ENCODE assay signal across 17 cellular contexts in the genomic region with DNA sequence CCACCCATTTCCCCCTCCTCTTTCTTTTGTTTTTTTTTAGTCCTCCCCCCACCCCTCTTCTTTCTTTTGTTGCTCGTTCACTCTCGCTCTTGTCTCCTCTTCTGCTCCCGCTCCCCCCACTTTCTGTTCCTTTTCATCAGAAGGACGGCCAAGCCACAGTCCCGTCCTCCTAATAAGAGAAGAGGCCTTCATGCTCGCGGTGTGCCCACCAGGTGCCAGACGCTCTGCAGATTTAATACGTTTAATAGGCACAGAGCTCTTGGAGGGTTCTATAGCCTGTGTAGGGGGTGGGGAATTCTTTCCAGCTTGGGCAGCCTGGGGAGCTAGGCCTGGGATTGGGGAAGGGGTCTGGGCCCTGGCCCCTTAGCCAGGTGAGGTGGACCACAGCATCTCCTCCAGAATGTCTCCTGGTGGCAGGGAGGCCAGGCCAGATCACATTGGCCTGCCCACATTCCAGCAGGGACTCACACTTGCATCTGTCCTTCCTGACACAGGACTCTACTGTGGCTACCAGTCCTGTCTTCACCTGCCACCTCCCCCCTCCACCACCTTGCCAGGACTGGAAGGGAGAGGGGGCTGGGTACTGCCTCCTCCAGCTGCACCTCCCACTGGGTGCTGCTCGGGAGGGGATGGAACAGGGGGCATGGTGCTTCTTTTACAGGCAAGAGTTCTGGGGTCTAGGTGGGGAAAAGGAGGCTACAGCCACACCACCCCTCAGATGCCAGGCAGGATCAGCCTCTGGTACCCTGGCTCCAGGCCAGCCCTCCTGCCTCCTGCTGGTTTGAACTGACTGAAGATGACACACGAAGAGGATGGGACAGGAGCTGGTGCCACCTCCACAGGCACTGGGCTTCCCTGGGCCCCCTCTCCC. TPM values are rescaled to one million over a fixed set of nuclear protein-coding genes. Genes with fewer than 3 reads are reported as not detected.
A peak's percentile ranks its signal among the peaks of the same experiment; 100 is the strongest.
DNase-seq lines count a peak whose midpoint lies in the region; ATAC-seq and TF ChIP-seq lines count a peak whose summit lies in the region.
"Had no signal": no experiment of that assay in that cellular context is flagged by ENCODE, and none has a peak within 500 bp of the region (broad histone marks: within the 10 kb centered on the region; RNA-seq: fewer than 3 reads in every experiment).

No MANE protein-coding gene starts in this region.

- H3K27ac ChIP-seq in effector memory CD4-positive, alpha-beta T cell (ENCODE audit: insufficient read depth, low read length, poor library complexity, severe bottlenecking): no peak overlapping the region
- H3K27ac ChIP-seq: adrenal gland, gastrocnemius medialis, lower lobe of right lung had no signal

- no peak overlapping the region for H3K27ac Mint-ChIP-seq in activated CD8-positive, alpha-beta memory T cell treated with anti-CD3 and anti-CD28 coated beads, Interleukin-2, amount 10 ng/mL, durations not matched to agents 7 days and 5 days
- no peak overlapping the region for H3K27ac Mint-ChIP-seq in activated CD8-positive, alpha-beta T cell treated with anti-CD3 and anti-CD28 coated beads, Interleukin-2, amount 10 ng/mL, durations not matched to agents 7 days and 5 days

- peaks cover 50% of the 10 kb centered on the region for H3K27me3 ChIP-seq in effector memory CD4-positive, alpha-beta T cell (replicated peaks; ENCODE audit: control insufficient read depth, insufficient read depth, low read length, poor library complexity, severe bottlenecking)

- ATAC-seq in activated CD8-positive, alpha-beta memory T cell treated with anti-CD3 and anti-CD28 coated beads, Interleukin-2, amount 10 ng/mL, durations not matched to agents 7 days and 5 days: no peak
- no peak for ATAC-seq in activated CD8-positive, alpha-beta T cell treated with anti-CD3 and anti-CD28 coated beads, Interleukin-2, amount 10 ng/mL, durations not matched to agents 7 days and 5 days
- ATAC-seq: gastrocnemius medialis, lower lobe of right lung had no signal

- no peaks in the 10 kb centered on the region for H3K36me3 ChIP-seq in effector memory CD4-positive, alpha-beta T cell (ENCODE audit: control insufficient read depth, insufficient read depth, low read length)
- H3K36me3 ChIP-seq: adrenal gland, gastrocnemius medialis, lower lobe of right lung had no signal

- CTCF ChIA-PET in activated CD8-positive, alpha-beta memory T cell treated with anti-CD3 and anti-CD28 coated beads, Interleukin-2, amount 10 ng/mL, durations not matched to agents 7 days and 5 days (lab: Charles Lee): interaction anchor here (1.5 to 4.3 kb wide), 3 partner anchors 13 to 279 kb away, joined by 5 to 34 read pairs (median 8); no protein-coding TSS in a partner anchor
- CTCF ChIA-PET in activated CD8-positive, alpha-beta T cell treated with anti-CD3 and anti-CD28 coated beads, Interleukin-2, amount 10 ng/mL, durations not matched to agents 7 days and 5 days (lab: Charles Lee): interaction anchor here (1.0 to 4.5 kb wide), 3 partner anchors 19 to 279 kb away, joined by 4 to 25 read pairs (median 4); no protein-coding TSS in a partner anchor

- peaks cover 21% of the 10 kb centered on the region for H3K4me1 Mint-ChIP-seq in activated CD8-positive, alpha-beta memory T cell treated with anti-CD3 and anti-CD28 coated beads, Interleukin-2, amount 10 ng/mL, durations not matched to agents 7 days and 5 days
- peaks cover 38% of the 10 kb centered on the region for H3K4me1 Mint-ChIP-seq in activated CD8-positive, alpha-beta T cell treated with anti-CD3 and anti-CD28 coated beads, Interleukin-2, amount 10 ng/mL, durations not matched to agents 7 days and 5 days (ENCODE audit: low read depth)

- H3K27me3 Mint-ChIP-seq in activated CD8-positive, alpha-beta memory T cell treated with anti-CD3 and anti-CD28 coated beads, Interleukin-2, amount 10 ng/mL, durations not matched to agents 7 days and 5 days: peaks cover 73% of the 10 kb centered on the region
- H3K27me3 Mint-ChIP-seq in activated CD8-positive, alpha-beta T cell treated with anti-CD3 and anti-CD28 coated beads, Interleukin-2, amount 10 ng/mL, durations not matched to agents 7 days and 5 days (ENCODE audit: low read depth): peaks cover 54% of the 10 kb centered on the region

- no peaks in the 10 kb centered on the region for H3K9me3 Mint-ChIP-seq in activated CD8-positive, alpha-beta memory T cell treated with anti-CD3 and anti-CD28 coated beads, Interleukin-2, amount 10 ng/mL, durations not matched to agents 7 days and 5 days (ENCODE audit: low read depth)
- no peaks in the 10 kb centered on the region for H3K9me3 Mint-ChIP-seq in activated CD8-positive, alpha-beta T cell treated with anti-CD3 and anti-CD28 coated beads, Interleukin-2, amount 10 ng/mL, durations not matched to agents 7 days and 5 days (ENCODE audit: insufficient read depth)
- H3K9me3 Mint-ChIP-seq: neural crest cell had no signal

- POLR2A ChIA-PET in activated CD8-positive, alpha-beta T cell treated with anti-CD3 and anti-CD28 coated beads, Interleukin-2, amount 10 ng/mL, durations not matched to agents 7 days and 5 days (lab: Charles Lee): interaction anchor here (1.1 kb wide), 1 partner anchor 10 kb away, joined by 3 read pairs; no protein-coding TSS in a partner anchor

- no peak overlapping the region for H3K4me3 ChIP-seq in LNCaP clone FGC (ENCODE audit: low read depth, low read length)
- peak overlapping the region; percentile 36 for H3K4me3 ChIP-seq in effector memory CD4-positive, alpha-beta T cell (ENCODE audit: insufficient read depth, low read depth, low read length, poor library complexity, severe bottlenecking)
- H3K4me3 ChIP-seq: adrenal gland had no signal

- H3K4me3 Mint-ChIP-seq in activated CD8-positive, alpha-beta memory T cell treated with anti-CD3 and anti-CD28 coated beads, Interleukin-2, amount 10 ng/mL, durations not matched to agents 7 days and 5 days: no peak overlapping the region
- no peak overlapping the region for H3K4me3 Mint-ChIP-seq in activated CD8-positive, alpha-beta T cell treated with anti-CD3 and anti-CD28 coated beads, Interleukin-2, amount 10 ng/mL, durations not matched to agents 7 days and 5 days
- H3K4me3 Mint-ChIP-seq: neural crest cell had no signal

- no peaks in the 10 kb centered on the region for H3K36me3 Mint-ChIP-seq in activated CD8-positive, alpha-beta memory T cell treated with anti-CD3 and anti-CD28 coated beads, Interleukin-2, amount 10 ng/mL, durations not matched to agents 7 days and 5 days
- no peaks in the 10 kb centered on the region for H3K36me3 Mint-ChIP-seq in activated CD8-positive, alpha-beta T cell treated with anti-CD3 and anti-CD28 coated beads, Interleukin-2, amount 10 ng/mL, durations not matched to agents 7 days and 5 days (ENCODE audit: low read depth)

- no peaks in the 10 kb centered on the region for H3K9me3 ChIP-seq in effector memory CD4-positive, alpha-beta T cell (ENCODE audit: control insufficient read depth, low read length)
- H3K9me3 ChIP-seq: adrenal gland, gastrocnemius medialis, lower lobe of right lung had no signal

- DNase-seq in activated CD8-positive, alpha-beta memory T cell treated with anti-CD3 and anti-CD28 coated beads for 24 hours: peak; percentile 58
- DNase-seq in activated CD8-positive, alpha-beta memory T cell treated with anti-CD3 and anti-CD28 coated beads, Interleukin-2, amount 10 ng/mL, durations not matched to agents 7 days and 5 days: no peak
- DNase-seq in LNCaP clone FGC (ENCODE audit: low read depth) (no peak), GM03348 (ENCODE audit: low spot score) (no peak)
- DNase-seq in effector memory CD4-positive, alpha-beta T cell: no peak
- peak; percentile 12 for DNase-seq in stimulated activated CD8-positive, alpha-beta memory T cell treated with anti-CD3 and anti-CD28 coated beads, Interleukin-4, amount 100 ng/mL, for 48 hours
- DNase-seq in stimulated activated CD4-positive, alpha-beta T cell treated with anti-CD3 and anti-CD28 coated beads, Interleukin-15, amount 100 ng/mL, for 24 hours: no peak
- no peak for DNase-seq in activated CD8-positive, alpha-beta T cell treated with anti-CD3 and anti-CD28 coated beads, Interleukin-2, amount 10 ng/mL, durations not matched to agents 7 days and 5 days
- DNase-seq: adrenal gland; central memory CD4-positive, alpha-beta T cell; DMS79 treated with DMSO at 0.1 percent for 48 hours; gastrocnemius medialis; lower lobe of right lung; MM.1S; NCI-H2171 had no signal

- H3K4me1 ChIP-seq in effector memory CD4-positive, alpha-beta T cell (ENCODE audit: control insufficient read depth, insufficient read depth, low read length, poor library complexity, severe bottlenecking): peaks cover 32% of the 10 kb centered on the region

- TF ChIP-seq CTCF in LNCaP clone FGC (IDR thresholded peaks at IDR 0.05; ENCODE audit: control insufficient read depth, extremely low read depth, insufficient read depth): 0 out of 2 replicates have a peak, but pooled peaks have one; percentile 9

RNA-seq across cellular contexts. Expression of a gene that starts 6.1 kb away (rescaled TPM):
- total RNA-seq in activated CD8-positive, alpha-beta memory T cell treated with anti-CD3 and anti-CD28 coated beads, Interleukin-2, amount 10 ng/mL, durations not matched to agents 7 days and 5 days: not detected
- under 1 TPM in 1 of 2 experiments, not detected in 1; 0.53 TPM for total RNA-seq in activated CD8-positive, alpha-beta T cell treated with anti-CD3 and anti-CD28 coated beads, Interleukin-2, amount 10 ng/mL, durations not matched to agents 7 days and 5 days
- total RNA-seq: adrenal gland, gastrocnemius medialis, HT1080, lower lobe of right lung had no signal

Comparison
In these comparisons a context has a peak if more than half of its experiments do, and no peak if none do; other contexts are left out.
1. DNase-seq: peak in activated CD8-positive, alpha-beta memory T cell treated with anti-CD3 and anti-CD28 coated beads for 24 hours (single experiment) and stimulated activated CD8-positive, alpha-beta memory T cell treated with anti-CD3 and anti-CD28 coated beads, Interleukin-4, amount 100 ng/mL, for 48 hours (single experiment); none in activated CD8-positive, alpha-beta memory T cell treated with anti-CD3 and anti-CD28 coated beads, Interleukin-2, amount 10 ng/mL, durations not matched to agents 7 days and 5 days (single experiment), LNCaP clone FGC (single experiment), effector memory CD4-positive, alpha-beta T cell (0 of 3), GM03348 (single experiment), stimulated activated CD4-positive, alpha-beta T cell treated with anti-CD3 and anti-CD28 coated beads, Interleukin-15, amount 100 ng/mL, for 24 hours (single experiment) and activated CD8-positive, alpha-beta T cell treated with anti-CD3 and anti-CD28 coated beads, Interleukin-2, amount 10 ng/mL, durations not matched to agents 7 days and 5 days (single experiment).